27 cellular contexts compared by ENCODE assay signal in genomic region chrX:70331161-70331560, GRCh38. TPM values are rescaled to one million over a fixed set of nuclear protein-coding genes. Genes with fewer than 3 reads are reported as not detected.
A peak's percentile ranks its signal among the peaks of the same experiment; 100 is the strongest.
DNase-seq lines count a peak whose midpoint lies in the region; ATAC-seq, FAIRE-seq and TF ChIP-seq lines count a peak whose summit lies in the region.
"Had no signal": no experiment of that assay in that cellular context is flagged by ENCODE, and none has a peak within 500 bp of the region (broad histone marks: within the 10 kb centered on the region; RNA-seq: fewer than 3 reads in every experiment).

No MANE protein-coding gene starts in this region.

- no peaks in the 10 kb centered on the region for H3F3A ChIP-seq in neural progenitor cell (ENCODE audit: low read depth)

- H3K27ac Mint-ChIP-seq in MCF 10A (ENCODE audit: low read depth, unreplicated experiment), result peak overlapping the region; percentile 17
- H3K27ac Mint-ChIP-seq in activated CD8-positive, alpha-beta T cell treated with anti-CD3 and anti-CD28 coated beads for 36 hours, result no peak overlapping the region
- no peak overlapping the region for H3K27ac Mint-ChIP-seq in neural progenitor cell
- H3K27ac Mint-ChIP-seq: GM23338, H9 had no signal

- POLR2A ChIA-PET in MCF 10A (lab: Yijun Ruan, JAX), result no interaction called here
- POLR2A ChIA-PET in activated CD8-positive, alpha-beta T cell treated with anti-CD3 and anti-CD28 coated beads for 36 hours (lab: Charles Lee), result no interaction called here

- H2AFZ ChIP-seq in mammary epithelial cell (ENCODE audit: low read depth, low read length) (no peak overlapping the region), neural progenitor cell (replicated peaks) (no peak overlapping the region)
- H2AFZ ChIP-seq: GM23338 had no signal

- in situ Hi-C loops in mammary epithelial cell (cut with MboI; ENCODE audit: low sequenced_read_pairs in 2 of 2) (no loop called here), astrocyte of the spinal cord (cut with HindIII; ENCODE audit: low sequenced_read_pairs) (no loop called here)

- H3K9ac ChIP-seq in mammary epithelial cell (ENCODE audit: insufficient read depth, low read length) (no peak overlapping the region), neural progenitor cell (no peak overlapping the region)

- intact Hi-C loops in MCF 10A (cut with micrococcal nuclease), result no loop called here
- intact Hi-C loops in mammary epithelial cell (cut with micrococcal nuclease), result no loop called here
- intact Hi-C loops in activated CD8-positive, alpha-beta T cell treated with anti-CD3 and anti-CD28 coated beads for 36 hours (cut with micrococcal nuclease), result no loop called here

- H3K27me3 Mint-ChIP-seq in MCF 10A (ENCODE audit: insufficient read depth, unreplicated experiment) (peaks cover 48% of the 10 kb centered on the region), neural progenitor cell (ENCODE audit: insufficient read depth, low read depth) (no peaks in the 10 kb centered on the region)
- no peaks in the 10 kb centered on the region for H3K27me3 Mint-ChIP-seq in activated CD8-positive, alpha-beta T cell treated with anti-CD3 and anti-CD28 coated beads for 36 hours

- H3K36me3 Mint-ChIP-seq in MCF 10A (ENCODE audit: insufficient read depth, unreplicated experiment), result no peaks in the 10 kb centered on the region
- peaks cover 5% of the 10 kb centered on the region for H3K36me3 Mint-ChIP-seq in activated CD8-positive, alpha-beta T cell treated with anti-CD3 and anti-CD28 coated beads for 36 hours (ENCODE audit: low read depth)
- peaks cover 5% of the 10 kb centered on the region for H3K36me3 Mint-ChIP-seq in neural progenitor cell

- no peaks in the 10 kb centered on the region for H3K4me1 Mint-ChIP-seq in MCF 10A (ENCODE audit: insufficient read depth, unreplicated experiment)
- H3K4me1 Mint-ChIP-seq in activated CD8-positive, alpha-beta T cell treated with anti-CD3 and anti-CD28 coated beads for 36 hours (ENCODE audit: low read depth), result no peaks in the 10 kb centered on the region
- no peaks in the 10 kb centered on the region for H3K4me1 Mint-ChIP-seq in neural progenitor cell
- H3K4me1 Mint-ChIP-seq: GM23338, H9 had no signal

- no peaks in the 10 kb centered on the region for H3K4me1 ChIP-seq in mammary epithelial cell (ENCODE audit: insufficient read depth, low read length)
- no peaks in the 10 kb centered on the region for H3K4me1 ChIP-seq in neural progenitor cell

- H3K4me3 ChIP-seq in mammary epithelial cell (replicated peaks in 1 of 3; ENCODE audit: insufficient read depth in 1 of 3, low read depth in 2 of 3, low read length in 3 of 3) (no peak overlapping the region), astrocyte of the spinal cord (ENCODE audit: low read depth, low read length) (no peak overlapping the region), fibroblast of pulmonary artery (replicated peaks; ENCODE audit: low read depth, low read length) (no peak overlapping the region), neural progenitor cell (no peak overlapping the region)
- H3K4me3 ChIP-seq: GM23338, K562 had no signal

- no TSS peak for BruUV-seq in MCF 10A (replicated peaks; lab: Mats Ljungman, UMichigan)
- no TSS peak for BruUV-seq in mammary epithelial cell (replicated peaks; lab: Mats Ljungman, UMichigan)

- H4K20me1 ChIP-seq in mammary epithelial cell (ENCODE audit: insufficient read depth, low read length), result no peaks in the 10 kb centered on the region
- no peaks in the 10 kb centered on the region for H4K20me1 ChIP-seq in neural progenitor cell (ENCODE audit: low read depth)

- H3K36me3 ChIP-seq in mammary epithelial cell (ENCODE audit: insufficient read depth, low read length) (peaks cover 2% of the 10 kb centered on the region), neural progenitor cell (no peaks in the 10 kb centered on the region)

- H3K9me3 ChIP-seq in mammary epithelial cell (replicated peaks; ENCODE audit: insufficient read depth, low read length) (no peaks in the 10 kb centered on the region), neural progenitor cell (ENCODE audit: low read depth) (peaks cover 3% of the 10 kb centered on the region)

- H3K27me3 ChIP-seq in mammary epithelial cell (ENCODE audit: insufficient read depth, low read length), result no peaks in the 10 kb centered on the region
- H3K27me3 ChIP-seq in neural progenitor cell, result no peaks in the 10 kb centered on the region

- WGBS in mammary epithelial cell (ENCODE audit: low coverage, missing lambda C conversion rate), result 50% methylated on average over 1 of the region's 1 CpG

- CTCF ChIA-PET in MCF 10A (lab: Yijun Ruan, JAX) (no interaction called here), mammary epithelial cell (lab: Charles Lee; ENCODE audit: low non-redundant PET) (no interaction called here)
- CTCF ChIA-PET in activated CD8-positive, alpha-beta T cell treated with anti-CD3 and anti-CD28 coated beads for 36 hours (lab: Charles Lee), result no interaction called here

- ATAC-seq in activated CD8-positive, alpha-beta T cell treated with anti-CD3 and anti-CD28 coated beads for 36 hours, result no peak
- ATAC-seq: GM23338, HepG2, K562 had no signal

- FAIRE-seq in D721Med (lab: Jason Lieb, UNC), result no peak
- FAIRE-seq: HepG2, K562 had no signal

- no peak for TF ChIP-seq CTCF in MCF 10A (IDR thresholded peaks at IDR 0.05; ENCODE audit: unreplicated experiment)
- TF ChIP-seq CTCF in mammary epithelial cell (conservative IDR thresholded peaks at IDR 0.05 in 1 of 2, IDR thresholded peaks at IDR 0.05 in 1 of 2; ENCODE audit: extremely low read depth in 1 of 2, insufficient read depth in 1 of 2, low read depth in 1 of 2, low read length in 2 of 2), result no peak
- no peak for TF ChIP-seq CTCF in astrocyte of the spinal cord (IDR thresholded peaks at IDR 0.05; ENCODE audit: low read depth, low read length)
- no peak for TF ChIP-seq CTCF in fibroblast of pulmonary artery (IDR thresholded peaks at IDR 0.05; ENCODE audit: low read length, missing control alignments)
- no peak for TF ChIP-seq CTCF in activated CD8-positive, alpha-beta T cell treated with anti-CD3 and anti-CD28 coated beads for 36 hours (IDR thresholded peaks at IDR 0.05)
- TF ChIP-seq CTCF in neural progenitor cell (IDR thresholded peaks at IDR 0.05), result no peak
- no peak for TF ChIP-seq CTCF in D721Med (IDR thresholded peaks at IDR 0.05; ENCODE audit: insufficient read depth, missing control alignments)

- H3K4me2 ChIP-seq in mammary epithelial cell (ENCODE audit: insufficient read depth, low read depth, low read length), result no peak overlapping the region
- H3K4me2 ChIP-seq in neural progenitor cell, result no peak overlapping the region
- H3K4me2 ChIP-seq: GM23338 had no signal

- H3K79me2 ChIP-seq in mammary epithelial cell (ENCODE audit: insufficient read depth, low read length) (no peaks in the 10 kb centered on the region), neural progenitor cell (ENCODE audit: low read depth) (no peaks in the 10 kb centered on the region)

- H3K4me3 Mint-ChIP-seq in MCF 10A (ENCODE audit: unreplicated experiment) (no peak overlapping the region), neural progenitor cell (no peak overlapping the region)
- H3K4me3 Mint-ChIP-seq in activated CD8-positive, alpha-beta T cell treated with anti-CD3 and anti-CD28 coated beads for 36 hours, result no peak overlapping the region
- H3K4me3 Mint-ChIP-seq: GM23338, H9 had no signal

- H3K27ac ChIP-seq in mammary epithelial cell (ENCODE audit: insufficient read depth, low read depth, low read length) (no peak overlapping the region), neural progenitor cell (no peak overlapping the region)
- H3K27ac ChIP-seq: 22Rv1 had no signal

- dilution Hi-C loops in mammary epithelial cell (cut with HindIII; ENCODE audit: low sequenced_read_pairs), result no loop called here

- DNase-seq in MCF 10A (ENCODE audit: unreplicated experiment) (no peak), mammary epithelial cell (no peak), astrocyte of the spinal cord (ENCODE audit: low read depth, low spot score) (peak; percentile 26), fibroblast of pulmonary artery (ENCODE audit: low read depth) (peak; percentile 39), neural progenitor cell (ENCODE audit: low spot score) (no peak), D721Med (ENCODE audit: insufficient read length, low spot score) (no peak)
- no peak for DNase-seq in activated CD8-positive, alpha-beta T cell treated with anti-CD3 and anti-CD28 coated beads for 36 hours
- DNase-seq: ACHN, Calu3, DMS153, DND-41, H9, Kasumi-1, MV-4-11, NCI-H2029, NCI-H526 treated with DMSO at 0.1 percent for 48 hours, Right ventricle myocardium superior, RPMI8226 had no signal

- no peaks in the 10 kb centered on the region for H3K9me3 Mint-ChIP-seq in MCF 10A (ENCODE audit: unreplicated experiment)
- no peaks in the 10 kb centered on the region for H3K9me3 Mint-ChIP-seq in activated CD8-positive, alpha-beta T cell treated with anti-CD3 and anti-CD28 coated beads for 36 hours
- H3K9me3 Mint-ChIP-seq in neural progenitor cell, result no peaks in the 10 kb centered on the region
- H3K9me3 Mint-ChIP-seq: GM23338 had no signal

RNA-seq across cellular contexts. Expression of gene KIF4A, which starts 41.3 kb away (rescaled TPM):
- 13.6 and 19.0 TPM in 2 replicates for total RNA-seq in MCF 10A (2022)
- total RNA-seq in mammary epithelial cell, result 10 to 100 TPM in 1 of 2 donors, under 1 TPM in 1; 0.50 to 18.8 TPM
- 14.3 TPM for polyA plus RNA-seq in mammary epithelial cell
- 28.6 TPM for polyA minus RNA-seq in mammary epithelial cell
- 10 to 100 TPM; 19.5 to 22.3 TPM for total RNA-seq in activated CD8-positive, alpha-beta T cell treated with anti-CD3 and anti-CD28 coated beads for 36 hours
- 63.6 and 77.6 TPM in 2 replicates for total RNA-seq in neural progenitor cell (ENCODE audit: low replicate concordance)

RNA-seq across cellular contexts. Expression of gene PDZD11, which starts 41.4 kb away (rescaled TPM):
- total RNA-seq in MCF 10A (2022) (51.9 and 57.2 TPM in 2 replicates), mammary epithelial cell (10 to 100 TPM; 43.8 to 56.9 TPM), neural progenitor cell (ENCODE audit: low replicate concordance) (27.7 and 34.7 TPM in 2 replicates)
- polyA plus RNA-seq in mammary epithelial cell, result 103 TPM
- polyA minus RNA-seq in mammary epithelial cell, result 59.2 TPM
- total RNA-seq in activated CD8-positive, alpha-beta T cell treated with anti-CD3 and anti-CD28 coated beads for 36 hours, result 10 to 100 TPM; 18.6 to 20.8 TPM

RNA-seq across cellular contexts. Expression of gene RAB41, which starts 49.2 kb away (rescaled TPM):
- total RNA-seq in MCF 10A (2022) (not detected in 2 replicates), mammary epithelial cell (not detected), neural progenitor cell (ENCODE audit: low replicate concordance) (not detected in 2 replicates)
- not detected for polyA plus RNA-seq in mammary epithelial cell
- not detected for polyA minus RNA-seq in mammary epithelial cell
- not detected for total RNA-seq in activated CD8-positive, alpha-beta T cell treated with anti-CD3 and anti-CD28 coated beads for 36 hours
- total RNA-seq: Calu3, GM23338, H9, HepG2, HT1080, K562, M059J, NCI-H460, Right ventricle myocardium superior, SK-MEL-5 had no signal
- polyA plus RNA-seq: BJ, GM23338, HepG2 had no signal

Comparison
In these comparisons a context has a peak if more than half of its experiments do, and no peak if none do; other contexts are left out.
1. DNase-seq: peak in astrocyte of the spinal cord (single experiment) and fibroblast of pulmonary artery (single experiment); none in MCF 10A (single experiment), mammary epithelial cell (single experiment), activated CD8-positive, alpha-beta T cell treated with anti-CD3 and anti-CD28 coated beads for 36 hours (single experiment), neural progenitor cell (single experiment) and D721Med (single experiment).